ENCODE assay signal across 18 cellular contexts in genomic region chrX:72576161-72576896, GRCh38. TPM values are rescaled to one million over a fixed set of nuclear protein-coding genes. Genes with fewer than 3 reads are reported as not detected.
DNase-seq lines count a peak whose midpoint lies in the region; ATAC-seq and TF ChIP-seq lines count a peak whose summit lies in the region.
"Had no signal": no experiment of that assay in that cellular context is flagged by ENCODE, and none has a peak within 500 bp of the region (broad histone marks: within the 10 kb centered on the region; RNA-seq: fewer than 3 reads in every experiment).

No MANE protein-coding gene starts in this region.

- H3K36me3 ChIP-seq in MG63 (no peaks in the 10 kb centered on the region), adipocyte (ENCODE audit: control insufficient read depth, insufficient read depth, low read length, severe bottlenecking) (peaks cover 4% of the 10 kb centered on the region), vagina (no peaks in the 10 kb centered on the region)
- H3K36me3 ChIP-seq: BLaER1 treated with 17β-estradiol and CSF1 and Interleukin-3, amounts not matched to agents 10 nM and 100 nM; HAP-1; SJCRH30 had no signal

- no peak for TF ChIP-seq POLR2A in vagina (IDR thresholded peaks at IDR 0.05)

- peaks cover 0 to 2% (median 0%) of the 10 kb centered on the region in 7 donors for H3K9me3 Mint-ChIP-seq in CD14-positive monocyte
- H3K9me3 Mint-ChIP-seq: stimulated activated naive CD8-positive, alpha-beta T cell treated with anti-CD3 and anti-CD28 coated beads, Interleukin-15, amount 100 ng/mL, for 72 hours; WTC11 had no signal

- H3K4me1 ChIP-seq in adipocyte (ENCODE audit: control insufficient read depth, insufficient read depth, low read length) (peaks cover 16% of the 10 kb centered on the region), vagina (peaks cover 5% of the 10 kb centered on the region)

- TF ChIP-seq CTCF in CD14-positive monocyte (IDR thresholded peaks at IDR 0.05) (no peak), vagina (IDR thresholded peaks at IDR 0.05) (no peak)

- no peak overlapping the region for H3K27ac ChIP-seq in vagina
- H3K27ac ChIP-seq: BLaER1 treated with 17β-estradiol and CSF1 and Interleukin-3, amounts not matched to agents 10 nM and 100 nM; sigmoid colon; SJCRH30 had no signal

- H3K27me3 Mint-ChIP-seq in CD14-positive monocyte (ENCODE audit: low read depth in 3 of 3), result peaks cover 0 to 4% (median 0%) of the 10 kb centered on the region in 3 donors
- H3K27me3 Mint-ChIP-seq: stimulated activated naive CD8-positive, alpha-beta T cell treated with anti-CD3 and anti-CD28 coated beads, Interleukin-15, amount 100 ng/mL, for 72 hours had no signal

- peaks cover 27% of the 10 kb centered on the region for H3K4me1 Mint-ChIP-seq in CD14-positive monocyte
- H3K4me1 Mint-ChIP-seq: stimulated activated naive CD8-positive, alpha-beta T cell treated with anti-CD3 and anti-CD28 coated beads, Interleukin-15, amount 100 ng/mL, for 72 hours had no signal

- H3K27ac Mint-ChIP-seq in CD14-positive monocyte, result peak overlapping the region in 4 of 7 donors; percentile 11 to 75 (median 47)
- H3K27ac Mint-ChIP-seq: stimulated activated naive CD8-positive, alpha-beta T cell treated with anti-CD3 and anti-CD28 coated beads, Interleukin-15, amount 100 ng/mL, for 72 hours; WTC11 had no signal

- DNase-seq in CD14-positive monocyte (ENCODE audit: low spot score), result no peak
- peak; percentile 30 for DNase-seq in MG63
- DNase-seq in adipocyte (ENCODE audit: low read depth), result peak; percentile 43
- DNase-seq in iris pigment epithelial cell (ENCODE audit: low read depth), result peak; percentile 86
- no peak for DNase-seq in mesenteric fat pad (ENCODE audit: low spot score)
- no peak for DNase-seq in vagina (ENCODE audit: extremely low spot score in 2 of 2)
- DNase-seq in NCI-H146 treated with DMSO at 0.1 percent for 48 hours (lab: John Stamatoyannopoulos, UW; ENCODE audit: unreplicated experiment), result no peak
- DNase-seq: dermis blood vessel endothelial cell; kidney; NCI-H1436; NCI-H69; sigmoid colon; SJCRH30; stimulated activated naive CD8-positive, alpha-beta T cell treated with anti-CD3 and anti-CD28 coated beads, Interleukin-15, amount 100 ng/mL, for 72 hours had no signal

- no peaks in the 10 kb centered on the region for H3K9me3 ChIP-seq in MG63
- H3K9me3 ChIP-seq in adipocyte (ENCODE audit: control insufficient read depth, low read length), result no peaks in the 10 kb centered on the region
- no peaks in the 10 kb centered on the region for H3K9me3 ChIP-seq in vagina
- H3K9me3 ChIP-seq: BLaER1 treated with 17β-estradiol and CSF1 and Interleukin-3, amounts not matched to agents 10 nM and 100 nM; HAP-1; sigmoid colon; SJCRH30 had no signal

- intact Hi-C loops in CD14-positive monocyte (cut with micrococcal nuclease), result no loop called here
- intact Hi-C loops in vagina (cut with DNase I), result no loop called here

- H3K27me3 ChIP-seq in MG63 (no peaks in the 10 kb centered on the region), adipocyte (replicated peaks; ENCODE audit: control insufficient read depth, insufficient read depth, low read length) (peaks cover 24% of the 10 kb centered on the region), vagina (no peaks in the 10 kb centered on the region)
- H3K27me3 ChIP-seq: sigmoid colon, SJCRH30 had no signal

- peak overlapping the region; percentile 48 to 81 for H3K4me3 Mint-ChIP-seq in CD14-positive monocyte
- H3K4me3 Mint-ChIP-seq: stimulated activated naive CD8-positive, alpha-beta T cell treated with anti-CD3 and anti-CD28 coated beads, Interleukin-15, amount 100 ng/mL, for 72 hours; WTC11 had no signal

- no peak overlapping the region for H3K9ac ChIP-seq in adipocyte (ENCODE audit: low read length)
- H3K9ac ChIP-seq: BLaER1 treated with 17β-estradiol and CSF1 and Interleukin-3, amounts not matched to agents 10 nM and 100 nM had no signal

- H3K36me3 Mint-ChIP-seq in CD14-positive monocyte, result no peaks in the 10 kb centered on the region
- H3K36me3 Mint-ChIP-seq: WTC11 had no signal

- no peak for ATAC-seq in HG02970 (IDR thresholded peaks at IDR 0.05; ENCODE audit: low FRiP score, unreplicated experiment)
- ATAC-seq: stimulated activated naive CD8-positive, alpha-beta T cell treated with anti-CD3 and anti-CD28 coated beads, Interleukin-15, amount 100 ng/mL, for 72 hours; WTC11 had no signal

- H3K4me3 ChIP-seq in MG63 (no peak overlapping the region), adipocyte (ENCODE audit: low read length) (peak overlapping the region; percentile 35), vagina (no peak overlapping the region)
- H3K4me3 ChIP-seq: BLaER1 treated with 17β-estradiol and CSF1 and Interleukin-3, amounts not matched to agents 10 nM and 100 nM; HAP-1; sigmoid colon; SJCRH30 had no signal

RNA-seq across cellular contexts. Expression of gene HDAC8, which starts 3.7 kb away (rescaled TPM):
- polyA plus RNA-seq in CD14-positive monocyte, result 10 to 100 TPM; 20.5 to 22.9 TPM
- 14.7 and 24.6 TPM in 2 replicates for total RNA-seq in MG63 (2014; rRNA removed; shearing (Covaris generic); ENCODE audit: low replicate concordance)
- total RNA-seq in mesenteric fat pad, result 32.9 TPM
- total RNA-seq in vagina, result 33.4 TPM

Comparison
In these comparisons a context has a peak if more than half of its experiments do, and no peak if none do; other contexts are left out.
1. DNase-seq: peak in MG63 (single experiment), adipocyte (single experiment) and iris pigment epithelial cell (single experiment); none in CD14-positive monocyte (single experiment), mesenteric fat pad (single experiment), vagina (0 of 2) and NCI-H146 treated with DMSO at 0.1 percent for 48 hours (single experiment).